Comparison of ENCODE assay signal across 6 cellular contexts in genomic region chr2:234693681-234694080, GRCh38.
A peak's percentile ranks its signal among the peaks of the same experiment; 100 is the strongest.
DNase-seq lines count a peak whose midpoint lies in the region; TF ChIP-seq lines count a peak whose summit lies in the region.
"Not testable (repeated sequence)": the region's sequence is repeated elsewhere in the genome, so short reads cannot be mapped to it uniquely, and the experiment has no call there.

No MANE protein-coding gene starts in this region.

- H3K23ac ChIP-seq in mesendoderm (ENCODE audit: low read length) = not testable (repeated sequence)

- not testable (repeated sequence) for H4K5ac ChIP-seq in mesendoderm (ENCODE audit: low read length)

- no CpG with 5 or more reads among the region's 1 CpG for WGBS in mesendoderm (ENCODE audit: extremely low coverage, insufficient coverage, low lambda C conversion rate)

- not testable (repeated sequence) for H3K27me3 ChIP-seq in ACC112 (ENCODE audit: insufficient read depth, low read length); HUES48 (ENCODE audit: control insufficient read depth, insufficient read depth, low read length); Loucy (ENCODE audit: insufficient read depth, low read length, poor library complexity, severe bottlenecking); fibroblast of lung (ENCODE audit: control insufficient read depth, insufficient read depth, low read length); mesendoderm (ENCODE audit: insufficient read depth, low read length, poor library complexity)

- H3K79me2 ChIP-seq in ACC112 (ENCODE audit: control insufficient read depth, insufficient read depth, low read length, unreplicated experiment); Loucy (ENCODE audit: insufficient read depth, low read length); fibroblast of lung (ENCODE audit: control insufficient read depth, insufficient read depth, low read length); mesendoderm (ENCODE audit: control insufficient read depth, insufficient read depth, low read length): not testable (repeated sequence)

- peak overlapping the region; percentile 47; the same call in 1 of the 2 replicates for H3K27ac ChIP-seq in ACC112 (ENCODE audit: low read depth, low read length)
- peak overlapping the region; percentile 42 for H3K27ac ChIP-seq in HUES48 (ENCODE audit: low read depth, low read length)
- peak overlapping the region; percentile 98; the same call in 1 of the 2 replicates for H3K27ac ChIP-seq in VCaP
- peak overlapping the region; percentile 35 for H3K27ac ChIP-seq in fibroblast of lung (ENCODE audit: insufficient read depth, low read length)
- H3K27ac ChIP-seq in mesendoderm (ENCODE audit: low read depth, low read length) = not testable (repeated sequence)

- H2BK5ac ChIP-seq in mesendoderm (ENCODE audit: low read length) = not testable (repeated sequence)

- H3K4me1 ChIP-seq in ACC112 (ENCODE audit: control insufficient read depth, insufficient read depth, low read length, unreplicated experiment) = peaks cover 35% of the 10 kb centered on the region
- H3K4me1 ChIP-seq in HUES48 (ENCODE audit: control insufficient read depth, insufficient read depth, low read length); mesendoderm (ENCODE audit: control insufficient read depth, low read depth, low read length): not testable (repeated sequence)
- H3K4me1 ChIP-seq in Loucy (ENCODE audit: insufficient read depth, low read length, poor library complexity, severe bottlenecking) = peaks cover 56% of the 10 kb centered on the region
- H3K4me1 ChIP-seq in fibroblast of lung (ENCODE audit: control insufficient read depth, extremely low read depth, insufficient read depth, low read length) = peaks cover 15% of the 10 kb centered on the region

- H3K79me1 ChIP-seq in mesendoderm (ENCODE audit: low read length) = not testable (repeated sequence)

- H3K4me2 ChIP-seq in Loucy (ENCODE audit: low read depth, low read length, poor library complexity, severe bottlenecking) = peak overlapping the region; percentile 39
- not testable (repeated sequence) for H3K4me2 ChIP-seq in fibroblast of lung (ENCODE audit: extremely low read depth, insufficient read depth, low read length); mesendoderm (ENCODE audit: low read length)

- H3K9ac ChIP-seq in HUES48 (ENCODE audit: low read depth, low read length); fibroblast of lung (ENCODE audit: insufficient read depth, low read length); mesendoderm (ENCODE audit: low read length): not testable (repeated sequence)
- H3K9ac ChIP-seq in Loucy (ENCODE audit: low read depth, low read length, poor library complexity, severe bottlenecking) = peak overlapping the region; percentile 27

- H4K8ac ChIP-seq in mesendoderm (ENCODE audit: low read depth, low read length) = not testable (repeated sequence)

- not testable (repeated sequence) for TF ChIP-seq CTCF in Loucy (conservative IDR thresholded peaks at IDR 0.05; ENCODE audit: low read length); VCaP (conservative IDR thresholded peaks at IDR 0.05); fibroblast of lung (conservative IDR thresholded peaks at IDR 0.05 in 1 of 2, IDR thresholded peaks at IDR 0.05 in 1 of 2; ENCODE audit: low read depth in 1 of 2, low read length in 2 of 2)

- not testable (repeated sequence) for H3K36me3 ChIP-seq in ACC112 (ENCODE audit: insufficient read depth, low read length); HUES48 (ENCODE audit: control insufficient read depth, insufficient read depth, low read length); Loucy (ENCODE audit: insufficient read depth, low read length); fibroblast of lung (ENCODE audit: control insufficient read depth, insufficient read depth, low read length); mesendoderm (ENCODE audit: control insufficient read depth, insufficient read depth, low read length)

- not testable (repeated sequence) for H2AFZ ChIP-seq in ACC112 (ENCODE audit: low read length, unreplicated experiment); Loucy (ENCODE audit: low read length); fibroblast of lung (ENCODE audit: low read length)

- not testable (repeated sequence) for DNase-seq in fibroblast of lung (ENCODE audit: low read depth in 2 of 2)
- peak; percentile 93 for DNase-seq in mesendoderm

- not testable (repeated sequence) for H2AK5ac ChIP-seq in mesendoderm (ENCODE audit: low read length)

- not testable (repeated sequence) for H2BK120ac ChIP-seq in mesendoderm (ENCODE audit: low read depth, low read length)

- not testable (repeated sequence) for H3K9me2 ChIP-seq in Loucy (replicated peaks; ENCODE audit: low read depth, low read length)

- H3K56ac ChIP-seq in mesendoderm (ENCODE audit: low read length) = not testable (repeated sequence)

- not testable (repeated sequence) for H3K4me3 ChIP-seq in ACC112 (ENCODE audit: low read depth, low read length); HUES48 (ENCODE audit: low read depth, low read length); Loucy (ENCODE audit: low read length, poor library complexity, severe bottlenecking); fibroblast of lung (replicated peaks in 1 of 4; ENCODE audit: control extremely low read depth in 1 of 4, insufficient read depth in 1 of 4, low read depth in 3 of 4, low read length in 4 of 4); mesendoderm (ENCODE audit: low read length)

- not testable (repeated sequence) for H4K20me1 ChIP-seq in Loucy (ENCODE audit: insufficient read depth, low read length, poor library complexity, severe bottlenecking); fibroblast of lung (ENCODE audit: control insufficient read depth, extremely low read depth, insufficient read depth, low read length)

- H3K4ac ChIP-seq in mesendoderm (ENCODE audit: low read depth, low read length) = not testable (repeated sequence)

- not testable (repeated sequence) for H2BK15ac ChIP-seq in mesendoderm (replicated peaks; ENCODE audit: low read depth)

- not testable (repeated sequence) for H3K18ac ChIP-seq in mesendoderm (ENCODE audit: low read length)

- H3F3A ChIP-seq in Loucy (ENCODE audit: low read depth) = not testable (repeated sequence)

- H3K9me3 ChIP-seq in HUES48 (ENCODE audit: control insufficient read depth, insufficient read depth, low read length) = peaks cover 42% of the 10 kb centered on the region
- H3K9me3 ChIP-seq in Loucy (ENCODE audit: insufficient read depth, low read depth, low read length) = peaks cover 29% of the 10 kb centered on the region
- H3K9me3 ChIP-seq in fibroblast of lung (ENCODE audit: control insufficient read depth, insufficient read depth, low read depth, low read length) = not testable (repeated sequence)
